17 cellular contexts compared by ENCODE assay signal in genomic region chr6:109869398-109870165, GRCh38.
DNase-seq lines count a peak whose midpoint lies in the region; ATAC-seq and TF ChIP-seq lines count a peak whose summit lies in the region.
"Had no signal": no experiment of that assay in that cellular context is flagged by ENCODE, and none has a peak within 500 bp of the region (broad histone marks: within the 10 kb centered on the region; RNA-seq: fewer than 3 reads in every experiment).

No MANE protein-coding gene starts in this region.

- no peak overlapping the region for H3K4me2 ChIP-seq in hepatocyte

- no peaks in the 10 kb centered on the region for H3K27me3 ChIP-seq in hepatocyte
- H3K27me3 ChIP-seq: gastroesophageal sphincter had no signal

- H3K79me2 ChIP-seq in hepatocyte: no peaks in the 10 kb centered on the region

- H2AFZ ChIP-seq in hepatocyte: no peak overlapping the region

- no peaks in the 10 kb centered on the region for H4K20me1 ChIP-seq in hepatocyte (ENCODE audit: insufficient read depth, poor library complexity, severe bottlenecking)

- H3K4me1 ChIP-seq in hepatocyte (ENCODE audit: insufficient read depth): peaks cover 5% of the 10 kb centered on the region

- no peak for ATAC-seq in GM18867 (IDR thresholded peaks at IDR 0.05; ENCODE audit: unreplicated experiment)
- ATAC-seq: activated T-helper 17 cell treated with anti-CD3 and anti-CD28 coated beads, Interleukin-2, amount 50 U/mL, for 72 hours; HepG2; stimulated activated naive B cell treated with anti-CD40 and anti-IgM and Interleukin-4, amounts not matched to agents 10 μg/mL and 1 μg/mL and 100 μg/mL, for 72 hours had no signal

- no peaks in the 10 kb centered on the region for H3K9me2 ChIP-seq in hepatocyte (replicated peaks; ENCODE audit: insufficient read depth)

- no peak overlapping the region for H3K4me3 ChIP-seq in hepatocyte
- H3K4me3 ChIP-seq: gastroesophageal sphincter had no signal

- CTCF ChIA-PET in RWPE1 (lab: Yijun Ruan, JAX): no interaction called here

- H3K9me3 ChIP-seq in hepatocyte (ENCODE audit: low read depth): no peaks in the 10 kb centered on the region
- H3K9me3 ChIP-seq: gastroesophageal sphincter had no signal

- H3K36me3 ChIP-seq in hepatocyte (replicated peaks; ENCODE audit: insufficient read depth, low read depth): no peaks in the 10 kb centered on the region
- H3K36me3 ChIP-seq: gastroesophageal sphincter had no signal

- POLR2A ChIA-PET in RWPE1 (lab: Yijun Ruan, JAX; ENCODE audit: low non-redundant PET): no interaction called here

- WGBS in hepatocyte (ENCODE audit: low lambda C conversion rate, missing lambda C conversion rate): 52% methylated on average over 7 of the region's 7 CpGs

- DNase-seq in EH (ENCODE audit: low read depth) (peak; percentile 22), amniotic epithelial cell (ENCODE audit: low read depth) (peak; percentile 7), hepatocyte (ENCODE audit: low spot score) (peak; percentile 45), renal cortical epithelial cell (ENCODE audit: low read depth) (peak; percentile 46), RWPE1 (ENCODE audit: low spot score) (no peak), ecto neural progenitor cell (ENCODE audit: low spot score) (no peak), dedifferentiated amniotic fluid mesenchymal stem cell (ENCODE audit: extremely low spot score) (no peak)
- DNase-seq: activated CD4-positive, alpha-beta T cell treated with anti-CD3 and anti-CD28 coated beads, Interleukin-2, amount 50 U/mL, for 48 hours; effector CD8-positive, alpha-beta T cell; NCI-H1092; NCI-H345; SHP77 treated with DMSO at 0.1 percent for 48 hours; stimulated activated naive B cell treated with anti-CD40 and anti-IgM and Interleukin-4, amounts not matched to agents 10 μg/mL and 1 μg/mL and 100 μg/mL, for 72 hours had no signal

- TF ChIP-seq CTCF in hepatocyte (IDR thresholded peaks at IDR 0.05; ENCODE audit: poor library complexity): no peak
- no peak for TF ChIP-seq CTCF in RWPE1 (conservative IDR thresholded peaks at IDR 0.05; ENCODE audit: low read depth)

- H3K27ac ChIP-seq in hepatocyte (no peak overlapping the region), RWPE1 (no peak overlapping the region)
- H3K27ac ChIP-seq: gastroesophageal sphincter had no signal

Comparison
In these comparisons a context has a peak if more than half of its experiments do, and no peak if none do; other contexts are left out.
1. DNase-seq: peak in EH (single experiment), amniotic epithelial cell (single experiment), hepatocyte (single experiment) and renal cortical epithelial cell (single experiment); none in RWPE1 (single experiment), ecto neural progenitor cell (single experiment) and dedifferentiated amniotic fluid mesenchymal stem cell (single experiment).